ENCODE assay signal across 10 cellular contexts in genomic region chr6:90044833-90045337, GRCh38.
DNase-seq lines count a peak whose midpoint lies in the region; ATAC-seq and TF ChIP-seq lines count a peak whose summit lies in the region.
"Had no signal": no experiment of that assay in that cellular context is flagged by ENCODE, and none has a peak within 500 bp of the region (broad histone marks: within the 10 kb centered on the region; RNA-seq: fewer than 3 reads in every experiment).

No MANE protein-coding gene starts in this region.

- intact Hi-C loops in left lung (cut with DNase I) = no loop called here

- no peak overlapping the region for H3K27ac Mint-ChIP-seq in activated T-helper 17 cell treated with anti-CD3 and anti-CD28 coated beads, Interleukin-2, amount 50 U/mL, for 72 hours

- no peak overlapping the region for H3K27ac ChIP-seq in left lung

- H3K36me3 ChIP-seq in left lung = no peaks in the 10 kb centered on the region

- no peaks in the 10 kb centered on the region for H3K9me3 Mint-ChIP-seq in activated T-helper 17 cell treated with anti-CD3 and anti-CD28 coated beads, Interleukin-2, amount 50 U/mL, for 72 hours
- H3K9me3 Mint-ChIP-seq: neural crest cell had no signal

- H3K27me3 Mint-ChIP-seq in activated T-helper 17 cell treated with anti-CD3 and anti-CD28 coated beads, Interleukin-2, amount 50 U/mL, for 72 hours = no peaks in the 10 kb centered on the region

- H3K4me1 Mint-ChIP-seq in activated T-helper 17 cell treated with anti-CD3 and anti-CD28 coated beads, Interleukin-2, amount 50 U/mL, for 72 hours = peaks cover 20% of the 10 kb centered on the region

- no peaks in the 10 kb centered on the region for H3K9me3 ChIP-seq in left lung

- H3K4me3 Mint-ChIP-seq in activated T-helper 17 cell treated with anti-CD3 and anti-CD28 coated beads, Interleukin-2, amount 50 U/mL, for 72 hours = no peak overlapping the region
- H3K4me3 Mint-ChIP-seq: neural crest cell had no signal

- peak; percentile 70 for ATAC-seq in activated T-helper 17 cell treated with anti-CD3 and anti-CD28 coated beads, Interleukin-2, amount 50 U/mL, for 72 hours (replicated peaks)
- ATAC-seq in left lung = peak; percentile 51
- ATAC-seq in HG02588 (IDR thresholded peaks at IDR 0.05; ENCODE audit: unreplicated experiment) = no peak
- no peak for ATAC-seq in GM21423 (IDR thresholded peaks at IDR 0.05; ENCODE audit: unreplicated experiment)

- TF ChIP-seq CTCF in HFF-Myc (IDR thresholded peaks at IDR 0.05; ENCODE audit: low read depth, low read length, missing control alignments) (no peak), left lung (IDR thresholded peaks at IDR 0.05) (no peak)

- no peak overlapping the region for H3K4me3 ChIP-seq in HFF-Myc (replicated peaks; ENCODE audit: low read depth, low read length)
- no peak overlapping the region for H3K4me3 ChIP-seq in left lung

- no peaks in the 10 kb centered on the region for H3K27me3 ChIP-seq in left lung

- peaks cover 22% of the 10 kb centered on the region for H3K36me3 Mint-ChIP-seq in activated T-helper 17 cell treated with anti-CD3 and anti-CD28 coated beads, Interleukin-2, amount 50 U/mL, for 72 hours (ENCODE audit: low read depth)

- H3K4me1 ChIP-seq in left lung = no peaks in the 10 kb centered on the region

- DNase-seq in AG20443 (ENCODE audit: low spot score) (peak; percentile 37), HFF-Myc (ENCODE audit: extremely low read depth, low read depth) (peak; percentile 21), left lung (no peak), occipital lobe (lab: John Stamatoyannopoulos, UW) (no peak)
- DNase-seq in NK-92 treated with Interleukin-12 subunit alpha and Interleukin-12 subunit beta, amount 100 ng/mL, for 24 hours (lab: John Stamatoyannopoulos, UW) = no peak
- DNase-seq: effector CD8-positive, alpha-beta T cell had no signal

Comparison
In these comparisons a context has a peak if more than half of its experiments do, and no peak if none do; other contexts are left out.
1. DNase-seq: peak in AG20443 (single experiment) and HFF-Myc (single experiment); none in left lung (0 of 2), NK-92 treated with Interleukin-12 subunit alpha and Interleukin-12 subunit beta, amount 100 ng/mL, for 24 hours (single experiment) and occipital lobe (single experiment).
2. ATAC-seq: peak in activated T-helper 17 cell treated with anti-CD3 and anti-CD28 coated beads, Interleukin-2, amount 50 U/mL, for 72 hours (single experiment) and left lung (single experiment); none in HG02588 (single experiment) and GM21423 (single experiment).